Comparison of ENCODE assay signal across 31 cellular contexts in the genomic region with DNA sequence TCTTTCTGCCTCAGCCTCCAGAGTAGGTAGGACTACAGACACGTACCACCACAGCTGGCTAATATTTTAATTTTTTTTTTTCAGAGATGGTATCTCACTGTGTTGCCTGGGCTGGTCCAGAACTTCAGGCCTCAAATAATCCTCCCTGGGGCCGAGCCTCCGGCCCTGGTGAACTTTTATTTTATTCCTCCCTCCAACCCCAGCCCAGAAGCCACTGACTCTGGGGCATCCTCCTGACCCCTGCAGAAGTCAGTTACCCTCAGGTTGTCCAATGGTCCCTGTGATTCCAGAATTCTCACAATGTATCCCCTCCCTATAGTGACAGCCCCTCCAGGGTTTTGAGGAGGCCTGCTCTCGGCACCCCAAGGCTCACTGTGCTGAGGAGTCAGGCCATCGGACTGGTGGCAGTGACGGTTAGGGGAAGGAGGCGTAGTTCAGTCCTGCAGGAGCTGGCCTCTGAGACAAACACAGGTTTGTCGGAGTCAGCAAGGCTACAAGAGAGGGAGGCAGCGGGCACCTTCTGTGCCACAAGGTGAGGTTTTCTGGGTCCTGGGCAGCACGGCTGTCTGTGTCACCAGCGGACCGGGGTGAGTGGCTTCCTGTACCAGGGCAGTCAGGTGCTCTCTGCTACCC. TPM values are rescaled to one million over a fixed set of nuclear protein-coding genes. Genes with fewer than 3 reads are reported as not detected.
DNase-seq lines count a peak whose midpoint lies in the region; ATAC-seq and TF ChIP-seq lines count a peak whose summit lies in the region.
"Had no signal": no experiment of that assay in that cellular context is flagged by ENCODE, and none has a peak within 500 bp of the region (broad histone marks: within the 10 kb centered on the region; RNA-seq: fewer than 3 reads in every experiment).

No MANE protein-coding gene starts in this region.

- H2AFZ ChIP-seq in GM23338 (no peak overlapping the region), PC-9 (no peak overlapping the region), SK-N-SH (ENCODE audit: low read depth) (no peak overlapping the region)

- no peak for DNase-seq in GM23338 (ENCODE audit: low spot score)
- DNase-seq in endothelial cell (ENCODE audit: low spot score), result no peak
- no peak for DNase-seq in neural crest cell (ENCODE audit: low read depth, low spot score)
- no peak for DNase-seq in PC-9
- no peak for DNase-seq in SK-N-SH
- DNase-seq in brain microvascular endothelial cell, result no peak
- DNase-seq in NCI-H1105 treated with DMSO at 0.1 percent for 48 hours (lab: John Stamatoyannopoulos, UW), result no peak
- DNase-seq: ACHN; activated CD4-positive, alpha-beta T cell treated with anti-CD3 and anti-CD28 coated beads, Interleukin-2, amount 50 U/mL, for 4 hours; activated CD8-positive, alpha-beta memory T cell treated with anti-CD3 and anti-CD28 coated beads, Interleukin-2, amount 50 U/mL, for 4 hours; activated naive CD4-positive, alpha-beta T cell; NCI-H1694; NCI-H2171; NCI-H524 treated with DMSO at 0.1 percent for 48 hours; sigmoid colon; stimulated activated CD4-positive, alpha-beta T cell treated with anti-CD3 and anti-CD28 coated beads, Interleukin-15, amount 100 ng/mL, for 24 hours; T-helper 2 cell; uterus had no signal

- H3K36me3 Mint-ChIP-seq in GM23338 (ENCODE audit: low read depth) (no peaks in the 10 kb centered on the region), endothelial cell (ENCODE audit: low read depth, unreplicated experiment) (peaks cover 1% of the 10 kb centered on the region), neural crest cell (ENCODE audit: low read depth) (no peaks in the 10 kb centered on the region)

- H3K9me3 ChIP-seq in BLaER1 (no peaks in the 10 kb centered on the region), PC-9 (ENCODE audit: insufficient read depth, low read depth) (no peaks in the 10 kb centered on the region), SK-N-SH (no peaks in the 10 kb centered on the region)
- H3K9me3 ChIP-seq: sigmoid colon, uterus had no signal

- H3K9me2 ChIP-seq in GM23338 (ENCODE audit: insufficient read depth), result no peaks in the 10 kb centered on the region
- H3K9me2 ChIP-seq in PC-9 (ENCODE audit: insufficient read depth), result no peaks in the 10 kb centered on the region
- no peaks in the 10 kb centered on the region for H3K9me2 ChIP-seq in SK-N-SH

- no peaks in the 10 kb centered on the region for H4K20me1 ChIP-seq in BLaER1
- no peaks in the 10 kb centered on the region for H4K20me1 ChIP-seq in GM23338 (replicated peaks; ENCODE audit: insufficient read depth)
- H4K20me1 ChIP-seq in PC-9 (ENCODE audit: insufficient read depth), result no peaks in the 10 kb centered on the region
- no peaks in the 10 kb centered on the region for H4K20me1 ChIP-seq in SK-N-SH (ENCODE audit: insufficient read depth)

- POLR2A ChIA-PET in PC-9 (lab: Charles Lee; ENCODE audit: unreplicated experiment), result no interaction called here
- POLR2A ChIA-PET in SK-N-SH (lab: Yijun Ruan, JAX), result interaction anchor here (0.6 kb wide), 1 partner anchor 11 kb away, joined by 3 read pairs; no protein-coding TSS in a partner anchor

- H3K4me3 Mint-ChIP-seq in GM23338 (peak overlapping the region; percentile 75), endothelial cell (ENCODE audit: unreplicated experiment) (peak overlapping the region; percentile 78), neural crest cell (peak overlapping the region; percentile 77)
- H3K4me3 Mint-ChIP-seq: central memory CD8-positive, alpha-beta T cell had no signal

- no peak for TF ChIP-seq RAD21 in SK-N-SH (IDR thresholded peaks at IDR 0.05; ENCODE audit: low read length)

- CTCF ChIA-PET in PC-9 (lab: Charles Lee), result no interaction called here
- CTCF ChIA-PET in SK-N-SH (lab: Yijun Ruan, JAX), result interaction anchor here (0.7 to 18.2 kb wide), 6 partner anchors 9 to 113 kb away, joined by 3 to 194 read pairs (median 4); partner anchors contain the start of gene FIGNL2

- no peaks in the 10 kb centered on the region for H3K79me2 ChIP-seq in GM23338 (replicated peaks; ENCODE audit: insufficient read depth)
- H3K79me2 ChIP-seq in PC-9 (ENCODE audit: low read depth), result no peaks in the 10 kb centered on the region
- no peaks in the 10 kb centered on the region for H3K79me2 ChIP-seq in SK-N-SH (ENCODE audit: insufficient read depth)
- H3K79me2 ChIP-seq: hepatocyte had no signal

- intact Hi-C loops in PC-9 (cut with micrococcal nuclease; ENCODE audit: unreplicated experiment), result no loop called here

- H3K4me1 ChIP-seq in BLaER1 (peaks cover 67% of the 10 kb centered on the region), GM23338 (ENCODE audit: insufficient read depth) (peaks cover 65% of the 10 kb centered on the region), PC-9 (replicated peaks; ENCODE audit: insufficient read depth) (no peaks in the 10 kb centered on the region), SK-N-SH (ENCODE audit: control insufficient read depth in 1 of 2, insufficient read depth in 2 of 2, low read depth in 1 of 2, low read length in 1 of 2) (peaks cover 0 to 51% of the 10 kb centered on the region in 2 experiments; a peak in 1 of 4 replicates)

- no peak for TF ChIP-seq EP300 in SK-N-SH (IDR thresholded peaks at IDR 0.05; ENCODE audit: borderline replicate concordance in 1 of 2, low read depth in 1 of 2, low read length in 1 of 2)

- H3K27me3 ChIP-seq in BLaER1 (peaks cover 51% of the 10 kb centered on the region), GM23338 (ENCODE audit: insufficient read depth) (peaks cover 49% of the 10 kb centered on the region), PC-9 (ENCODE audit: insufficient read depth, low read depth) (peaks cover 92% of the 10 kb centered on the region), SK-N-SH (ENCODE audit: insufficient read depth) (no peaks in the 10 kb centered on the region; the same call in 1 of the 2 replicates), brain microvascular endothelial cell (replicated peaks) (peaks cover 36% of the 10 kb centered on the region)

- WGBS in SK-N-SH (ENCODE audit: low lambda C conversion rate), result 96% methylated on average over 12 of the region's 12 CpGs

- H3K27me3 Mint-ChIP-seq in GM23338 (ENCODE audit: insufficient read depth, low read depth, poor library complexity) (peaks cover 40% of the 10 kb centered on the region), endothelial cell (ENCODE audit: unreplicated experiment) (peaks cover 9% of the 10 kb centered on the region), neural crest cell (ENCODE audit: low read depth) (peaks cover 19% of the 10 kb centered on the region)

- no TSS peak for BruUV-seq in PC-9 (replicated peaks; lab: Mats Ljungman, UMichigan)

- ATAC-seq in GM23338, result no peak

- H3F3A ChIP-seq in GM23338 (replicated peaks; ENCODE audit: low read depth) (peaks cover 35% of the 10 kb centered on the region), PC-9 (ENCODE audit: insufficient read depth, low read depth) (no peaks in the 10 kb centered on the region), SK-N-SH (replicated peaks; ENCODE audit: insufficient read depth) (no peaks in the 10 kb centered on the region)

- in situ Hi-C loops in brain microvascular endothelial cell (cut with HindIII; ENCODE audit: low pct_ligation_motif_present, low sequenced_read_pairs), result no loop called here

- peaks cover 68% of the 10 kb centered on the region for H3K4me1 Mint-ChIP-seq in GM23338
- H3K4me1 Mint-ChIP-seq in endothelial cell (ENCODE audit: unreplicated experiment), result peaks cover 27% of the 10 kb centered on the region
- H3K4me1 Mint-ChIP-seq in neural crest cell, result peaks cover 72% of the 10 kb centered on the region

- H3K9ac ChIP-seq in BLaER1 (no peak overlapping the region), SK-N-SH (no peak overlapping the region)
- H3K9ac ChIP-seq: KMS-11 had no signal

- TF ChIP-seq CTCF in GM23338 (conservative IDR thresholded peaks at IDR 0.05; ENCODE audit: low read depth in 2 of 2) (no peak), endothelial cell (IDR thresholded peaks at IDR 0.05; ENCODE audit: unreplicated experiment) (no peak), neural crest cell (conservative IDR thresholded peaks at IDR 0.05) (no peak), PC-9 (conservative IDR thresholded peaks at IDR 0.05) (no peak), SK-N-SH (IDR thresholded peaks at IDR 0.05) (no peak), brain microvascular endothelial cell (IDR thresholded peaks at IDR 0.05; ENCODE audit: low read depth, low read length, missing control alignments) (no peak)

- H3K27ac Mint-ChIP-seq in GM23338, result no peak overlapping the region
- H3K27ac Mint-ChIP-seq in endothelial cell (ENCODE audit: unreplicated experiment), result no peak overlapping the region
- no peak overlapping the region for H3K27ac Mint-ChIP-seq in neural crest cell (ENCODE audit: unreplicated experiment)

- H3K36me3 ChIP-seq in BLaER1, result no peaks in the 10 kb centered on the region
- no peaks in the 10 kb centered on the region for H3K36me3 ChIP-seq in GM23338 (ENCODE audit: insufficient read depth)
- no peaks in the 10 kb centered on the region for H3K36me3 ChIP-seq in PC-9 (ENCODE audit: low read depth)
- H3K36me3 ChIP-seq in SK-N-SH (replicated peaks in 1 of 2; ENCODE audit: control insufficient read depth in 1 of 2, insufficient read depth in 2 of 2, low read length in 1 of 2), result no peaks in the 10 kb centered on the region
- no peaks in the 10 kb centered on the region for H3K36me3 ChIP-seq in brain microvascular endothelial cell (replicated peaks)
- H3K36me3 ChIP-seq: sigmoid colon, uterus had no signal

- no peak overlapping the region for H3K27ac ChIP-seq in BLaER1
- H3K27ac ChIP-seq in GM23338 (ENCODE audit: low read depth), result no peak overlapping the region
- H3K27ac ChIP-seq in PC-9, result no peak overlapping the region
- H3K27ac ChIP-seq in SK-N-SH (ENCODE audit: low read depth in 2 of 2, low read length in 1 of 2), result no peak overlapping the region
- no peak overlapping the region for H3K27ac ChIP-seq in brain microvascular endothelial cell
- H3K27ac ChIP-seq: C4-2B, KMS-11, RWPE1, sigmoid colon, SK-N-MC had no signal

- peak overlapping the region; percentile 96 for H3K4me2 ChIP-seq in BLaER1
- peak overlapping the region; percentile 96; the same call in 1 of the 2 replicates for H3K4me2 ChIP-seq in GM23338
- H3K4me2 ChIP-seq in PC-9, result no peak overlapping the region
- H3K4me2 ChIP-seq in SK-N-SH, result no peak overlapping the region
- H3K4me2 ChIP-seq: KMS-11 had no signal

- no peaks in the 10 kb centered on the region; the same call in 2 of the 3 replicates for H3K9me3 Mint-ChIP-seq in GM23338
- H3K9me3 Mint-ChIP-seq in endothelial cell (ENCODE audit: unreplicated experiment), result no peaks in the 10 kb centered on the region
- H3K9me3 Mint-ChIP-seq in neural crest cell, result no peaks in the 10 kb centered on the region
- H3K9me3 Mint-ChIP-seq: central memory CD8-positive, alpha-beta T cell had no signal

- no peak overlapping the region for H3K4me3 ChIP-seq in BLaER1
- no peak overlapping the region; the same call in 1 of the 2 replicates for H3K4me3 ChIP-seq in GM23338
- no peak overlapping the region for H3K4me3 ChIP-seq in PC-9
- no peak overlapping the region for H3K4me3 ChIP-seq in SK-N-SH (ENCODE audit: low read depth in 2 of 2, low read length in 1 of 2)
- H3K4me3 ChIP-seq in brain microvascular endothelial cell (ENCODE audit: low read depth, low read length), result no peak overlapping the region
- H3K4me3 ChIP-seq: SK-N-MC had no signal

RNA-seq across cellular contexts. Expression of gene FIGNL2, which starts 19.4 kb away (rescaled TPM):
- total RNA-seq in GM23338 (2014; rRNA removed; shearing (Covaris generic)), result 4.1 and 5.2 TPM in 2 replicates
- polyA plus RNA-seq in GM23338 (2016; fragmentation: Nextera tagmentation; extraction: Ambion mirVana) (1.1 and 1.4 TPM in 2 replicates), SK-N-SH (2012; rRNA removed) (0.05 and 0.08 TPM in 2 replicates)
- total RNA-seq in endothelial cell (ENCODE audit: unreplicated experiment) (42.0 TPM), neural crest cell (38.0 and 39.7 TPM in 2 replicates), PC-9 (2021) (not detected in 2 replicates)
- polyA plus RNA-seq in SK-N-SH (2012; cell fraction: cytosol; rRNA removed), result 0.03 and 0.05 TPM in 2 replicates
- polyA plus RNA-seq in SK-N-SH (2012; cell fraction: nucleus; rRNA removed), result 0.46 and 0.58 TPM in 2 replicates

RNA-seq across cellular contexts. Expression of gene ANKRD33, which starts 20.0 kb away (rescaled TPM):
- total RNA-seq in GM23338 (2014; rRNA removed; shearing (Covaris generic)), result 0.27 and 1.7 TPM in 2 replicates
- polyA plus RNA-seq in GM23338 (2016; fragmentation: Nextera tagmentation; extraction: Ambion mirVana) (0.27 and 0.42 TPM in 2 replicates), SK-N-SH (2012; rRNA removed) (not detected in 2 replicates)
- total RNA-seq in endothelial cell (ENCODE audit: unreplicated experiment) (0.31 TPM), neural crest cell (not detected in 2 replicates), PC-9 (2021) (not detected in 2 replicates)
- polyA plus RNA-seq in SK-N-SH (2012; cell fraction: cytosol; rRNA removed), result not detected in 2 replicates
- polyA plus RNA-seq in SK-N-SH (2012; cell fraction: nucleus; rRNA removed), result 0.11 and 0.13 TPM in 2 replicates
- total RNA-seq: epithelial cell of proximal tubule, fibroblast of villous mesenchyme, G401, hepatocyte, lower leg skin, sigmoid colon, subcutaneous adipose tissue had no signal
- polyA plus RNA-seq: aorta had no signal

RNA-seq across cellular contexts. Expression of gene ACVRL1, which starts 39.4 kb away (rescaled TPM):
- 0.28 and 0.62 TPM in 2 replicates for total RNA-seq in GM23338 (2014; rRNA removed; shearing (Covaris generic))
- polyA plus RNA-seq in GM23338 (2016; fragmentation: Nextera tagmentation; extraction: Ambion mirVana) (0.23 TPM in 1 of 2 replicates, not detected in the other), SK-N-SH (2012; rRNA removed) (0.07 and 0.08 TPM in 2 replicates)
- total RNA-seq in endothelial cell (ENCODE audit: unreplicated experiment) (395 TPM), neural crest cell (0.14 and 0.49 TPM in 2 replicates), PC-9 (2021) (not detected in 2 replicates)
- 0.05 and 0.07 TPM in 2 replicates for polyA plus RNA-seq in SK-N-SH (2012; cell fraction: cytosol; rRNA removed)
- 0.11 and 0.54 TPM in 2 replicates for polyA plus RNA-seq in SK-N-SH (2012; cell fraction: nucleus; rRNA removed)

Comparison
In these comparisons a context has a peak if more than half of its experiments do, and no peak if none do; other contexts are left out.
1. H3K4me2 ChIP-seq: peak in BLaER1 (single experiment) and GM23338 (single experiment); none in PC-9 (single experiment) and SK-N-SH (single experiment).
2. RNA of gene ACVRL1, which starts 39.4 kb away (total RNA-seq): 395 TPM in endothelial cell (single experiment); 0.14 to 0.49 TPM in neural crest cell, 0.28 to 0.62 TPM in GM23338 and not detected in PC-9; every median in the first group is over 100 times any median in the second.
3. Peak in every context shown above with its lines, with median percentiles within 50 percentile points of each other: H3K4me3 Mint-ChIP-seq.